Comparison of ENCODE assay signal across 18 cellular contexts in genomic region chr13:30610311-30610710, GRCh38. TPM values are rescaled to one million over a fixed set of nuclear protein-coding genes. Genes with fewer than 3 reads are reported as not detected.
DNase-seq lines count a peak whose midpoint lies in the region; ATAC-seq and TF ChIP-seq lines count a peak whose summit lies in the region.
"Had no signal": no experiment of that assay in that cellular context is flagged by ENCODE, and none has a peak within 500 bp of the region (broad histone marks: within the 10 kb centered on the region; RNA-seq: fewer than 3 reads in every experiment).

No MANE protein-coding gene starts in this region.

- H2AFZ ChIP-seq in mammary epithelial cell (ENCODE audit: low read depth, low read length) (no peak overlapping the region), OCI-LY1 (ENCODE audit: low read length) (no peak overlapping the region)
- H2AFZ ChIP-seq: GM23248 had no signal

- H3K4me3 Mint-ChIP-seq in MCF 10A (ENCODE audit: unreplicated experiment) (no peak overlapping the region), glutamatergic neuron (ENCODE audit: unreplicated experiment) (peak overlapping the region; percentile 32), endodermal cell (no peak overlapping the region)
- no peak overlapping the region for H3K4me3 Mint-ChIP-seq in stimulated activated naive B cell treated with anti-CD40 and anti-IgM and Interleukin-4, amounts not matched to agents 10 μg/mL and 1 μg/mL and 100 μg/mL, for 72 hours

- TF ChIP-seq CTCF in MCF 10A (IDR thresholded peaks at IDR 0.05; ENCODE audit: unreplicated experiment) (no peak), mammary epithelial cell (conservative IDR thresholded peaks at IDR 0.05 in 1 of 2, IDR thresholded peaks at IDR 0.05 in 1 of 2; ENCODE audit: extremely low read depth in 1 of 2, insufficient read depth in 1 of 2, low read depth in 1 of 2, low read length in 2 of 2) (no peak), OCI-LY1 (IDR thresholded peaks at IDR 0.05; ENCODE audit: low read length) (no peak), glutamatergic neuron (IDR thresholded peaks at IDR 0.05; ENCODE audit: partially characterized antibody, unreplicated experiment) (no peak), endodermal cell (conservative IDR thresholded peaks at IDR 0.05) (no peak)

- H3K79me2 ChIP-seq in mammary epithelial cell (ENCODE audit: insufficient read depth, low read length) (peaks cover 17% of the 10 kb centered on the region), OCI-LY1 (ENCODE audit: insufficient read depth, low read length) (peaks cover 15% of the 10 kb centered on the region)

- H3K9me3 Mint-ChIP-seq in MCF 10A (ENCODE audit: unreplicated experiment) (no peaks in the 10 kb centered on the region), glutamatergic neuron (ENCODE audit: unreplicated experiment) (peaks cover 3% of the 10 kb centered on the region), endodermal cell (no peaks in the 10 kb centered on the region)
- peaks cover 0 to 4% of the 10 kb centered on the region in 2 donors for H3K9me3 Mint-ChIP-seq in stimulated activated naive B cell treated with anti-CD40 and anti-IgM and Interleukin-4, amounts not matched to agents 10 μg/mL and 1 μg/mL and 100 μg/mL, for 72 hours

- in situ Hi-C loops in mammary epithelial cell (cut with MboI; ENCODE audit: low sequenced_read_pairs in 2 of 2) = loop anchor here in 1 of 2 donors (10.0 kb wide), 1 partner anchor 146 kb away; the partner anchor contains the start of gene HMGB1

- no peak for DNase-seq in MCF 10A (ENCODE audit: unreplicated experiment)
- DNase-seq in mammary epithelial cell = no peak
- no peak for DNase-seq in glutamatergic neuron
- no peak for DNase-seq in stimulated activated naive B cell treated with anti-CD40 and anti-IgM and Interleukin-4, amounts not matched to agents 10 μg/mL and 1 μg/mL and 100 μg/mL, for 72 hours
- no peak for DNase-seq in stimulated activated naive CD8-positive, alpha-beta T cell treated with anti-CD3 and anti-CD28 coated beads, Interleukin-15, Interleukin-2, amounts not matched to agents 100 U/mL and 50 U/mL, for 24 hours
- no peak for DNase-seq in SK-N-DZ (ENCODE audit: low spot score)
- no peak for DNase-seq in endodermal cell
- DNase-seq: GM23248, KG1, NCI-H1092, NCI-H146, NCI-H2081, NCI-H510A, Peyer's patch, SK-N-SH had no signal

- H3K4me1 ChIP-seq in mammary epithelial cell (ENCODE audit: insufficient read depth, low read length) (peaks cover 6% of the 10 kb centered on the region), OCI-LY1 (ENCODE audit: insufficient read depth, low read length, severe bottlenecking) (peaks cover 73% of the 10 kb centered on the region), endodermal cell (ENCODE audit: control insufficient read depth, insufficient read depth, low read length) (no peaks in the 10 kb centered on the region)

- H3K27me3 Mint-ChIP-seq in MCF 10A (ENCODE audit: insufficient read depth, unreplicated experiment) = no peaks in the 10 kb centered on the region
- H3K27me3 Mint-ChIP-seq in glutamatergic neuron (ENCODE audit: unreplicated experiment) = no peaks in the 10 kb centered on the region
- H3K27me3 Mint-ChIP-seq in stimulated activated naive B cell treated with anti-CD40 and anti-IgM and Interleukin-4, amounts not matched to agents 10 μg/mL and 1 μg/mL and 100 μg/mL, for 72 hours = no peaks in the 10 kb centered on the region
- H3K27me3 Mint-ChIP-seq in endodermal cell (ENCODE audit: insufficient read depth) = no peaks in the 10 kb centered on the region

- H3K27ac ChIP-seq in mammary epithelial cell (ENCODE audit: insufficient read depth, low read depth, low read length) (no peak overlapping the region), OCI-LY1 (ENCODE audit: low read depth, low read length, poor library complexity, severe bottlenecking) (peak overlapping the region; percentile 49), endodermal cell (ENCODE audit: low read depth, low read length) (no peak overlapping the region)
- H3K27ac ChIP-seq: BLaER1, GM23248, Peyer's patch had no signal

- H3F3A ChIP-seq in OCI-LY1 (ENCODE audit: insufficient read depth, low read length) = no peaks in the 10 kb centered on the region

- peak overlapping the region; percentile 86 for H3K27ac Mint-ChIP-seq in MCF 10A (ENCODE audit: low read depth, unreplicated experiment)
- H3K27ac Mint-ChIP-seq in glutamatergic neuron (ENCODE audit: unreplicated experiment) = peak overlapping the region; percentile 46
- peak overlapping the region; percentile 43 for H3K27ac Mint-ChIP-seq in stimulated activated naive B cell treated with anti-CD40 and anti-IgM and Interleukin-4, amounts not matched to agents 10 μg/mL and 1 μg/mL and 100 μg/mL, for 72 hours
- no peak overlapping the region for H3K27ac Mint-ChIP-seq in endodermal cell

- H3K9me3 ChIP-seq in mammary epithelial cell (replicated peaks; ENCODE audit: insufficient read depth, low read length) = no peaks in the 10 kb centered on the region
- H3K9me3 ChIP-seq in OCI-LY1 (ENCODE audit: low read length) = no peaks in the 10 kb centered on the region
- no peaks in the 10 kb centered on the region for H3K9me3 ChIP-seq in endodermal cell (ENCODE audit: control insufficient read depth, low read length)
- H3K9me3 ChIP-seq: BLaER1, Peyer's patch, SK-N-SH had no signal

- intact Hi-C loops in MCF 10A (cut with micrococcal nuclease) = loop anchor here (10.0 kb wide), 1 partner anchor 404 kb away; no protein-coding TSS in a partner anchor
- intact Hi-C loops in mammary epithelial cell (cut with micrococcal nuclease) = loop anchor here (10.0 kb wide), 1 partner anchor 434 kb away; no protein-coding TSS in a partner anchor

- no peak overlapping the region for H3K4me2 ChIP-seq in mammary epithelial cell (ENCODE audit: insufficient read depth, low read depth, low read length)
- no peak overlapping the region; the same call in 1 of the 2 replicates for H3K4me2 ChIP-seq in OCI-LY1 (ENCODE audit: low read length)
- H3K4me2 ChIP-seq: BLaER1, SK-N-SH had no signal

- H3K4me3 ChIP-seq in mammary epithelial cell (replicated peaks in 1 of 3; ENCODE audit: insufficient read depth in 1 of 3, low read depth in 2 of 3, low read length in 3 of 3) (no peak overlapping the region), OCI-LY1 (ENCODE audit: low read depth, low read length, poor library complexity, severe bottlenecking) (no peak overlapping the region), endodermal cell (ENCODE audit: low read length) (no peak overlapping the region)
- H3K4me3 ChIP-seq: BLaER1, GM23248, Peyer's patch had no signal

- H3K36me3 Mint-ChIP-seq in MCF 10A (ENCODE audit: insufficient read depth, unreplicated experiment) (no peaks in the 10 kb centered on the region), glutamatergic neuron (ENCODE audit: unreplicated experiment) (peaks cover 4% of the 10 kb centered on the region), endodermal cell (ENCODE audit: low read depth) (no peaks in the 10 kb centered on the region)
- peaks cover 6 to 12% of the 10 kb centered on the region in 2 donors for H3K36me3 Mint-ChIP-seq in stimulated activated naive B cell treated with anti-CD40 and anti-IgM and Interleukin-4, amounts not matched to agents 10 μg/mL and 1 μg/mL and 100 μg/mL, for 72 hours

- dilution Hi-C loops in mammary epithelial cell (cut with HindIII; ENCODE audit: low sequenced_read_pairs) = no loop called here

- no peaks in the 10 kb centered on the region for H3K36me3 ChIP-seq in mammary epithelial cell (ENCODE audit: insufficient read depth, low read length)
- no peaks in the 10 kb centered on the region; the same call in 1 of the 2 replicates for H3K36me3 ChIP-seq in OCI-LY1 (ENCODE audit: insufficient read depth, low read length)
- no peaks in the 10 kb centered on the region for H3K36me3 ChIP-seq in endodermal cell (ENCODE audit: control insufficient read depth, insufficient read depth, low read length)
- H3K36me3 ChIP-seq: Peyer's patch had no signal

- BruUV-seq in MCF 10A (replicated peaks; lab: Mats Ljungman, UMichigan) (no TSS peak), mammary epithelial cell (replicated peaks; lab: Mats Ljungman, UMichigan) (no TSS peak)

- H4K20me1 ChIP-seq in mammary epithelial cell (ENCODE audit: insufficient read depth, low read length) (no peaks in the 10 kb centered on the region), OCI-LY1 (ENCODE audit: insufficient read depth, low read length) (no peaks in the 10 kb centered on the region)
- H4K20me1 ChIP-seq: BLaER1 had no signal

- CTCF ChIA-PET in MCF 10A (lab: Yijun Ruan, JAX) (interaction anchor here (0.6 to 0.7 kb wide), 2 partner anchors 33 to 390 kb away, joined by 3 to 4 read pairs; no protein-coding TSS in a partner anchor), mammary epithelial cell (lab: Charles Lee; ENCODE audit: low non-redundant PET) (no interaction called here)

- no peak overlapping the region for H3K9ac ChIP-seq in mammary epithelial cell (ENCODE audit: insufficient read depth, low read length)
- no peak overlapping the region; the same call in 1 of the 2 replicates for H3K9ac ChIP-seq in OCI-LY1 (ENCODE audit: low read length)
- H3K9ac ChIP-seq in endodermal cell (ENCODE audit: extremely low read depth, low read length, poor library complexity, severe bottlenecking) = no peak overlapping the region
- H3K9ac ChIP-seq: BLaER1, GM23248, SK-N-SH had no signal

- no peaks in the 10 kb centered on the region for H3K9me2 ChIP-seq in OCI-LY1 (ENCODE audit: low read depth, low read length)
- H3K9me2 ChIP-seq: SK-N-SH had no signal

- no peaks in the 10 kb centered on the region for H3K27me3 ChIP-seq in mammary epithelial cell (ENCODE audit: insufficient read depth, low read length)
- no peaks in the 10 kb centered on the region for H3K27me3 ChIP-seq in OCI-LY1 (ENCODE audit: insufficient read depth, low read length)
- no peaks in the 10 kb centered on the region for H3K27me3 ChIP-seq in endodermal cell (ENCODE audit: control insufficient read depth, insufficient read depth, low read length, poor library complexity, severe bottlenecking)
- H3K27me3 ChIP-seq: BLaER1, Peyer's patch had no signal

- no peak for ATAC-seq in stimulated activated naive B cell treated with anti-CD40 and anti-IgM and Interleukin-4, amounts not matched to agents 10 μg/mL and 1 μg/mL and 100 μg/mL, for 72 hours (replicated peaks)
- no peak for ATAC-seq in stimulated activated naive CD8-positive, alpha-beta T cell treated with anti-CD3 and anti-CD28 coated beads, Interleukin-15, Interleukin-2, amounts not matched to agents 100 U/mL and 50 U/mL, for 24 hours
- ATAC-seq: Right ventricle myocardium inferior had no signal

- POLR2A ChIA-PET in MCF 10A (lab: Yijun Ruan, JAX) = interaction anchor here (0.6 to 1.1 kb wide), 2 partner anchors 420 to 761 kb away, joined by 3 read pairs; no protein-coding TSS in a partner anchor

- H3K4me1 Mint-ChIP-seq in MCF 10A (ENCODE audit: insufficient read depth, unreplicated experiment) = peaks cover 5% of the 10 kb centered on the region
- H3K4me1 Mint-ChIP-seq in glutamatergic neuron (ENCODE audit: low read depth, unreplicated experiment) = peaks cover 19% of the 10 kb centered on the region
- peaks cover 29 to 50% of the 10 kb centered on the region in 2 donors for H3K4me1 Mint-ChIP-seq in stimulated activated naive B cell treated with anti-CD40 and anti-IgM and Interleukin-4, amounts not matched to agents 10 μg/mL and 1 μg/mL and 100 μg/mL, for 72 hours
- peaks cover 6% of the 10 kb centered on the region for H3K4me1 Mint-ChIP-seq in endodermal cell

RNA-seq across cellular contexts. Expression of gene USPL1, which starts 7.4 kb away (rescaled TPM):
- total RNA-seq in MCF 10A (2022) (9.8 and 11.8 TPM in 2 replicates), mammary epithelial cell (10 to 100 TPM; 12.4 to 13.5 TPM), glutamatergic neuron (ENCODE audit: unreplicated experiment) (101 TPM), endodermal cell (10 to 100 TPM; 17.9 to 19.3 TPM)
- polyA plus RNA-seq in mammary epithelial cell = 7.3 TPM
- 7.3 TPM for polyA minus RNA-seq in mammary epithelial cell
- 28.0 and 28.2 TPM in 2 replicates for polyA plus RNA-seq in SK-N-DZ (2014; cell fraction: cytosol; rRNA removed)
- polyA plus RNA-seq in SK-N-DZ (2014; cell fraction: nucleus; rRNA removed) = 39.5 and 50.1 TPM in 2 replicates
- polyA plus RNA-seq in endodermal cell (2013, experiment 1 of 2) = 22.4 TPM
- 21.4 TPM for polyA plus RNA-seq in endodermal cell (2013, experiment 2 of 2)
